1 cellular context compared by ENCODE assay signal in the genomic region with DNA sequence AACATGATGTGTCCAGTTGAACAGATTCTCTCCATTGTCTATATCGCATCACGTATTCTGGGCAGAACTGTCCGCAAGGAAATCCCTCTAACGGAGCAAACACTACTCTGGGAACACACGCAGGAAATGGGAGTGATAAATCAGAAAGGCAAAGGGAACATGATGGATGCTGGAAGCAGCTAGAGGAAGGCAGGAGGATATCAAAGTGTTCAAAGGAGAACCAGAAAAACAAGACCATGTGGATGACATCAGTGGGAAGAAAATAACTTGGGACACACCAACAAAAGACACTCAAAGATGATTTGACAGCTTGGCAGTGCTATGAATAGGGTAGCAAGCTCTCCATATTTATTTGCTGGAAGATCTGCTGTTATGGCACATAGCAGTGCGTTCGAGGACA.
TF ChIP-seq lines count a peak whose summit lies in the region.

No MANE protein-coding gene starts in this region.

TF ChIP-seq in HepG2, 621 proteins besides CTCF, POLR2A, EP300 and RAD21 (continued from another document):
- no peak for TF ChIP-seq ZNF512B (CRISPR knock-in tag; IDR thresholded peaks at IDR 0.05; ENCODE audit: borderline replicate concordance)
- no peak for TF ChIP-seq NFIB (CRISPR knock-in tag; IDR thresholded peaks at IDR 0.05; ENCODE audit: borderline replicate concordance)
- TF ChIP-seq, protein P1, sequence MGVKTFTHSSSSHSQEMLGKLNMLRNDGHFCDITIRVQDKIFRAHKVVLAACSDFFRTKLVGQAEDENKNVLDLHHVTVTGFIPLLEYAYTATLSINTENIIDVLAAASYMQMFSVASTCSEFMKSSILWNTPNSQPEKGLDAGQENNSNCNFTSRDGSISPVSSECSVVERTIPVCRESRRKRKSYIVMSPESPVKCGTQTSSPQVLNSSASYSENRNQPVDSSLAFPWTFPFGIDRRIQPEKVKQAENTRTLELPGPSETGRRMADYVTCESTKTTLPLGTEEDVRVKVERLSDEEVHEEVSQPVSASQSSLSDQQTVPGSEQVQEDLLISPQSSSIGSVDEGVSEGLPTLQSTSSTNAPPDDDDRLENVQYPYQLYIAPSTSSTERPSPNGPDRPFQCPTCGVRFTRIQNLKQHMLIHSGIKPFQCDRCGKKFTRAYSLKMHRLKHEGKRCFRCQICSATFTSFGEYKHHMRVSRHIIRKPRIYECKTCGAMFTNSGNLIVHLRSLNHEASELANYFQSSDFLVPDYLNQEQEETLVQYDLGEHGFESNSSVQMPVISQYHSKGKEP (CRISPR knock-in tag; IDR thresholded peaks at IDR 0.05), result no peak
- no peak for TF ChIP-seq ZBTB21 (CRISPR knock-in tag; IDR thresholded peaks at IDR 0.05)
- TF ChIP-seq SNAI1 (CRISPR knock-in tag; IDR thresholded peaks at IDR 0.05; ENCODE audit: borderline replicate concordance), result no peak
- TF ChIP-seq GLI4 (CRISPR knock-in tag; IDR thresholded peaks at IDR 0.05; ENCODE audit: borderline replicate concordance), result no peak
- TF ChIP-seq ZNF773 (CRISPR knock-in tag; IDR thresholded peaks at IDR 0.05; ENCODE audit: borderline replicate concordance), result no peak
- no peak for TF ChIP-seq POLR2AphosphoS2 (IDR thresholded peaks at IDR 0.05; ENCODE audit: low read depth, low read length)
- TF ChIP-seq RBM39 (IDR thresholded peaks at IDR 0.05; ENCODE audit: low read depth, low read length, poor library complexity, severe bottlenecking), result no peak
- no peak for TF ChIP-seq MEIS2 (CRISPR knock-in tag; IDR thresholded peaks at IDR 0.05)
- no peak for TF ChIP-seq ZNF564 (CRISPR knock-in tag; IDR thresholded peaks at IDR 0.05)
- TF ChIP-seq ELF4 (CRISPR knock-in tag; IDR thresholded peaks at IDR 0.05; ENCODE audit: borderline replicate concordance), result no peak
- no peak for TF ChIP-seq CBFB (CRISPR knock-in tag; IDR thresholded peaks at IDR 0.05)
- TF ChIP-seq TCF12 (IDR thresholded peaks at IDR 0.05), result no peak
- TF ChIP-seq TCF12 (CRISPR knock-in tag; IDR thresholded peaks at IDR 0.05), result no peak
- TF ChIP-seq, protein P2, sequence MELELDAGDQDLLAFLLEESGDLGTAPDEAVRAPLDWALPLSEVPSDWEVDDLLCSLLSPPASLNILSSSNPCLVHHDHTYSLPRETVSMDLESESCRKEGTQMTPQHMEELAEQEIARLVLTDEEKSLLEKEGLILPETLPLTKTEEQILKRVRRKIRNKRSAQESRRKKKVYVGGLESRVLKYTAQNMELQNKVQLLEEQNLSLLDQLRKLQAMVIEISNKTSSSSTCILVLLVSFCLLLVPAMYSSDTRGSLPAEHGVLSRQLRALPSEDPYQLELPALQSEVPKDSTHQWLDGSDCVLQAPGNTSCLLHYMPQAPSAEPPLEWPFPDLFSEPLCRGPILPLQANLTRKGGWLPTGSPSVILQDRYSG (CRISPR knock-in tag; IDR thresholded peaks at IDR 0.05), result no peak
- TF ChIP-seq, protein P3, sequence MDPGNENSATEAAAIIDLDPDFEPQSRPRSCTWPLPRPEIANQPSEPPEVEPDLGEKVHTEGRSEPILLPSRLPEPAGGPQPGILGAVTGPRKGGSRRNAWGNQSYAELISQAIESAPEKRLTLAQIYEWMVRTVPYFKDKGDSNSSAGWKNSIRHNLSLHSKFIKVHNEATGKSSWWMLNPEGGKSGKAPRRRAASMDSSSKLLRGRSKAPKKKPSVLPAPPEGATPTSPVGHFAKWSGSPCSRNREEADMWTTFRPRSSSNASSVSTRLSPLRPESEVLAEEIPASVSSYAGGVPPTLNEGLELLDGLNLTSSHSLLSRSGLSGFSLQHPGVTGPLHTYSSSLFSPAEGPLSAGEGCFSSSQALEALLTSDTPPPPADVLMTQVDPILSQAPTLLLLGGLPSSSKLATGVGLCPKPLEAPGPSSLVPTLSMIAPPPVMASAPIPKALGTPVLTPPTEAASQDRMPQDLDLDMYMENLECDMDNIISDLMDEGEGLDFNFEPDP (CRISPR knock-in tag; conservative IDR thresholded peaks at IDR 0.05), result no peak
- TF ChIP-seq FOXK2 (IDR thresholded peaks at IDR 0.05), result no peak
